In genomic region chr2:27372937-27373336, GRCh38 we compare ENCODE assay signal across 14 cellular contexts. TPM values are rescaled to one million over a fixed set of nuclear protein-coding genes. Genes with fewer than 3 reads are reported as not detected.
DNase-seq lines count a peak whose midpoint lies in the region; ATAC-seq and TF ChIP-seq lines count a peak whose summit lies in the region.
"Had no signal": no experiment of that assay in that cellular context is flagged by ENCODE, and none has a peak within 500 bp of the region (broad histone marks: within the 10 kb centered on the region; RNA-seq: fewer than 3 reads in every experiment).

No MANE protein-coding gene starts in this region.

- peaks cover 52% of the 10 kb centered on the region for H3K36me3 ChIP-seq in CD4-positive, CD25-positive, alpha-beta regulatory T cell (ENCODE audit: control insufficient read depth, insufficient read depth, low read length)

- peak overlapping the region in 2 of 3 donors; percentile 44 to 78 for H3K27ac Mint-ChIP-seq in CD4-positive, CD25-positive, alpha-beta regulatory T cell
- H3K27ac Mint-ChIP-seq in IgD-negative memory B cell: peak overlapping the region; percentile 57 to 94 (median 86)
- peak overlapping the region; percentile 37 for H3K27ac Mint-ChIP-seq in activated naive CD8-positive, alpha-beta T cell treated with anti-CD3 and anti-CD28 coated beads, Interleukin-2, amount 50 U/mL, for 24 hours
- peak overlapping the region; percentile 92 for H3K27ac Mint-ChIP-seq in natural killer cell

- no peaks in the 10 kb centered on the region for H3K27me3 ChIP-seq in CD4-positive, CD25-positive, alpha-beta regulatory T cell (ENCODE audit: control insufficient read depth, insufficient read depth, low read length)
- H3K27me3 ChIP-seq: dorsolateral prefrontal cortex had no signal

- no peaks in the 10 kb centered on the region for H3K9me3 ChIP-seq in CD4-positive, CD25-positive, alpha-beta regulatory T cell (ENCODE audit: control insufficient read depth in 2 of 2, low read length in 2 of 2)
- H3K9me3 ChIP-seq: psoas muscle had no signal

- H3K4me3 ChIP-seq in CD4-positive, CD25-positive, alpha-beta regulatory T cell (ENCODE audit: low read depth, low read length): peak overlapping the region; percentile 50

- H3K27ac ChIP-seq in CD4-positive, CD25-positive, alpha-beta regulatory T cell (ENCODE audit: insufficient read depth, low read length, poor library complexity, severe bottlenecking): no peak overlapping the region

- peak overlapping the region; percentile 58 to 100 (median 88) for H3K4me3 Mint-ChIP-seq in CD4-positive, CD25-positive, alpha-beta regulatory T cell
- H3K4me3 Mint-ChIP-seq in IgD-negative memory B cell (peak overlapping the region in 2 of 4 donors; percentile 46 to 77), natural killer cell (no peak overlapping the region)
- H3K4me3 Mint-ChIP-seq in activated naive CD8-positive, alpha-beta T cell treated with anti-CD3 and anti-CD28 coated beads, Interleukin-2, amount 50 U/mL, for 24 hours: peak overlapping the region; percentile 98

- H3K4me1 Mint-ChIP-seq in CD4-positive, CD25-positive, alpha-beta regulatory T cell: peaks cover 3 to 50% (median 38%) of the 10 kb centered on the region in 4 donors
- H3K4me1 Mint-ChIP-seq in IgD-negative memory B cell (peaks cover 17 to 26% (median 25%) of the 10 kb centered on the region in 3 donors), natural killer cell (peaks cover 40 to 41% of the 10 kb centered on the region in 2 donors)
- peaks cover 38% of the 10 kb centered on the region for H3K4me1 Mint-ChIP-seq in activated naive CD8-positive, alpha-beta T cell treated with anti-CD3 and anti-CD28 coated beads, Interleukin-2, amount 50 U/mL, for 24 hours

- intact Hi-C loops in natural killer cell (cut with micrococcal nuclease) (loop anchor here (5.0 kb wide), 1 partner anchor 114 kb away; the partner anchor contains the start of gene IFT172), left cardiac atrium (cut with DNase I) (no loop called here)

- no peak for TF ChIP-seq CTCF in natural killer cell (IDR thresholded peaks at IDR 0.05)

- H3K9me3 Mint-ChIP-seq in CD4-positive, CD25-positive, alpha-beta regulatory T cell: no peaks in the 10 kb centered on the region
- H3K9me3 Mint-ChIP-seq in IgD-negative memory B cell (no peaks in the 10 kb centered on the region), natural killer cell (no peaks in the 10 kb centered on the region)
- no peaks in the 10 kb centered on the region for H3K9me3 Mint-ChIP-seq in activated naive CD8-positive, alpha-beta T cell treated with anti-CD3 and anti-CD28 coated beads, Interleukin-2, amount 50 U/mL, for 24 hours

- no peaks in the 10 kb centered on the region for H3K27me3 Mint-ChIP-seq in CD4-positive, CD25-positive, alpha-beta regulatory T cell
- H3K27me3 Mint-ChIP-seq in IgD-negative memory B cell: no peaks in the 10 kb centered on the region
- peaks cover 2% of the 10 kb centered on the region for H3K27me3 Mint-ChIP-seq in activated naive CD8-positive, alpha-beta T cell treated with anti-CD3 and anti-CD28 coated beads, Interleukin-2, amount 50 U/mL, for 24 hours
- H3K27me3 Mint-ChIP-seq in natural killer cell (ENCODE audit: low read depth in 2 of 2): no peaks in the 10 kb centered on the region

- DNase-seq in CD4-positive, CD25-positive, alpha-beta regulatory T cell: peak in 1 of 3 donors; percentile 69
- DNase-seq in activated naive CD8-positive, alpha-beta T cell treated with anti-CD3 and anti-CD28 coated beads, Interleukin-2, amount 50 U/mL, for 24 hours: no peak
- DNase-seq in natural killer cell (no peak), ureter (ENCODE audit: low spot score) (no peak), left cardiac atrium (no peak), NCI-H226 (no peak)
- DNase-seq: dorsolateral prefrontal cortex, GDM1, Karpas-422, NCI-H1694, NCI-H69, psoas muscle had no signal

- H3K36me3 Mint-ChIP-seq in CD4-positive, CD25-positive, alpha-beta regulatory T cell: peaks cover 28% of the 10 kb centered on the region
- peaks cover 1% of the 10 kb centered on the region for H3K36me3 Mint-ChIP-seq in IgD-negative memory B cell
- H3K36me3 Mint-ChIP-seq in activated naive CD8-positive, alpha-beta T cell treated with anti-CD3 and anti-CD28 coated beads, Interleukin-2, amount 50 U/mL, for 24 hours (ENCODE audit: low read depth): peaks cover 57% of the 10 kb centered on the region
- peaks cover 7% of the 10 kb centered on the region for H3K36me3 Mint-ChIP-seq in natural killer cell

- peaks cover 31% of the 10 kb centered on the region for H3K4me1 ChIP-seq in CD4-positive, CD25-positive, alpha-beta regulatory T cell (ENCODE audit: control insufficient read depth, insufficient read depth, low read length, poor library complexity, severe bottlenecking)

- no peak for ATAC-seq in CD4-positive, CD25-positive, alpha-beta regulatory T cell (ENCODE audit: low read depth in 2 of 2)
- ATAC-seq in activated naive CD8-positive, alpha-beta T cell treated with anti-CD3 and anti-CD28 coated beads, Interleukin-2, amount 50 U/mL, for 24 hours: no peak
- no peak for ATAC-seq in natural killer cell
- no peak for ATAC-seq in left cardiac atrium
- ATAC-seq in GM18517 (IDR thresholded peaks at IDR 0.05; ENCODE audit: unreplicated experiment): no peak
- ATAC-seq: psoas muscle had no signal

RNA-seq across cellular contexts. Expression of gene SNX17, which starts 2.5 kb away (rescaled TPM):
- 85.5 TPM for total RNA-seq in CD4-positive, CD25-positive, alpha-beta regulatory T cell
- polyA plus RNA-seq in CD4-positive, CD25-positive, alpha-beta regulatory T cell: 100 to 1,000 TPM; 224 to 262 (median 243) TPM
- 219 TPM for polyA plus RNA-seq in IgD-negative memory B cell
- total RNA-seq in natural killer cell (100 to 1,000 TPM in 2 of 3 donors, 10 to 100 TPM in 1; 96.3 to 107 (median 100) TPM), ureter (102 TPM), left cardiac atrium (10 to 100 TPM; 61.4 to 74.3 TPM)

RNA-seq across cellular contexts. Expression of gene EIF2B4, which starts 2.8 kb away (rescaled TPM):
- 33.2 TPM for total RNA-seq in CD4-positive, CD25-positive, alpha-beta regulatory T cell
- 10 to 100 TPM; 27.3 to 38.8 (median 34.5) TPM for polyA plus RNA-seq in CD4-positive, CD25-positive, alpha-beta regulatory T cell
- polyA plus RNA-seq in IgD-negative memory B cell: 35.0 TPM
- total RNA-seq in natural killer cell: 10 to 100 TPM; 35.0 to 44.5 (median 40.8) TPM
- 37.8 TPM for total RNA-seq in ureter
- total RNA-seq in left cardiac atrium: 10 to 100 TPM; 32.1 to 40.0 TPM

RNA-seq across cellular contexts. Expression of gene ZNF513, which starts 7.6 kb away (rescaled TPM):
- 20.9 TPM for total RNA-seq in CD4-positive, CD25-positive, alpha-beta regulatory T cell
- polyA plus RNA-seq in CD4-positive, CD25-positive, alpha-beta regulatory T cell: 1 to 10 TPM; 1.4 to 4.9 (median 3.5) TPM
- 4.8 TPM for polyA plus RNA-seq in IgD-negative memory B cell
- total RNA-seq in natural killer cell (10 to 100 TPM; 24.2 to 28.1 (median 26.1) TPM), ureter (39.3 TPM), left cardiac atrium (10 to 100 TPM in 1 of 2 donors, 1 to 10 TPM in 1; 9.4 to 11.9 TPM)

RNA-seq across cellular contexts. Expression of gene GTF3C2, which starts 16.4 kb away (rescaled TPM):
- 52.8 TPM for total RNA-seq in CD4-positive, CD25-positive, alpha-beta regulatory T cell
- polyA plus RNA-seq in CD4-positive, CD25-positive, alpha-beta regulatory T cell: 10 to 100 TPM; 27.5 to 45.8 (median 35.3) TPM
- polyA plus RNA-seq in IgD-negative memory B cell: 38.6 TPM
- total RNA-seq in natural killer cell: 10 to 100 TPM; 56.1 to 68.7 (median 59.7) TPM
- total RNA-seq in ureter: 109 TPM
- 10 to 100 TPM; 17.7 to 29.1 TPM for total RNA-seq in left cardiac atrium

RNA-seq across cellular contexts. Expression of gene PPM1G, which starts 36.5 kb away (rescaled TPM):
- total RNA-seq in CD4-positive, CD25-positive, alpha-beta regulatory T cell: 73.7 TPM
- polyA plus RNA-seq in CD4-positive, CD25-positive, alpha-beta regulatory T cell: 100 to 1,000 TPM; 116 to 144 (median 118) TPM
- 80.1 TPM for polyA plus RNA-seq in IgD-negative memory B cell
- total RNA-seq in natural killer cell (10 to 100 TPM; 63.9 to 73.8 (median 69.5) TPM), ureter (61.7 TPM), left cardiac atrium (10 to 100 TPM; 35.2 to 42.1 TPM)

Comparison
In these comparisons a context has a peak if more than half of its experiments do, and no peak if none do; other contexts are left out.
1. H3K27ac Mint-ChIP-seq: peak in every context shown above with its lines; median percentile 92 in natural killer cell; 86 in IgD-negative memory B cell; 61 in CD4-positive, CD25-positive, alpha-beta regulatory T cell; 37 in activated naive CD8-positive, alpha-beta T cell treated with anti-CD3 and anti-CD28 coated beads, Interleukin-2, amount 50 U/mL, for 24 hours.